In genomic region chr13:35332134-35332533, GRCh38 we compare ENCODE assay signal across 9 cellular contexts.
"Had no signal": no experiment of that assay in that cellular context is flagged by ENCODE, and none has a peak within 500 bp of the region (broad histone marks: within the 10 kb centered on the region; RNA-seq: fewer than 3 reads in every experiment).

No MANE protein-coding gene starts in this region.

- H3K36me3 ChIP-seq: HAP-1 had no signal

- DNase-seq: GM23248, GOT3, H7, H9, HCEC 1CT, HFFc6 had no signal

- H3K4me3 ChIP-seq: GM23248, GM23338, HAP-1 had no signal

- H3K4me1 ChIP-seq: HAP-1 had no signal

- ATAC-seq: GM23338, HCT116 had no signal

- H3K9me3 ChIP-seq: HAP-1 had no signal
